ENCODE assay signal across 11 cellular contexts in the genomic region with DNA sequence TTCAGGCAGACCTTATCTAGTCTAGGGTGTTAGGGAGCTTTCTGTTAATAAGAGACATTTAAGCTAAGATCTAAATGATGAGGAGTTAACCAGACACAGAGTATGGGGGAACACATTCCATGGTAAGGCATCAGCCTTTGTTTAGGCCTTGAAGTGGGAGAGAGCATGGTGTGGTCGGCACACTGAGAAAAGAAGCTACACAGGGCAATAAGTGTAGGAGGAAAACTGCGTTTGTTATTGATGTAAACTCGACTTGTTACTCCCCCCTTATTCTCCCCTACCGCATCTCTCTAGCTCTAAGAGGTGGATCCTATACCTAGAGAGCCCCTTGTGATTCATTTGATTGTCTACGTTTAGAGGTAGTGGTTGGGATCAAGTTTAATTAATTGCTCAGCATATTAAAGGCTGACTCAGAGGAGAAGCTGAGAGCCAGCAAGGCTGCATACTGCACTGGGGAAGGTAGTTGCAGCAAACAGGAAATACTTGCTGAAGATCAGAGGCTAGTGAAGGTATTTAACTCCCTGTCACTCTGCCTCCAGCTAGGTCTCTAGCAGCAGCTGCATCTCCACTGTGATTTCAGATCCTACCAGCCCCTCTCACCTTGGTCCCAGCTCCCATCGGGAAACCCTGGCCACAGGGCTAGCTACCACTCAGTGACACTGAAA.
DNase-seq lines count a peak whose midpoint lies in the region; ATAC-seq lines count a peak whose summit lies in the region.
"Had no signal": no experiment of that assay in that cellular context is flagged by ENCODE, and none has a peak within 500 bp of the region (broad histone marks: within the 10 kb centered on the region; RNA-seq: fewer than 3 reads in every experiment).

No MANE protein-coding gene starts in this region.

- CTCF ChIA-PET in T-cell (lab: Charles Lee), result interaction anchor here in 1 of 2 donors (0.6 kb wide), 1 partner anchor 22 kb away, joined by 4 read pairs; no protein-coding TSS in a partner anchor
- CTCF ChIA-PET in activated CD4-positive, alpha-beta T cell treated with anti-CD3 and anti-CD28 coated beads, Interleukin-2, amount 10 ng/mL, durations not matched to agents 7 days and 5 days (lab: Charles Lee), result no interaction called here

- H3K9me3 Mint-ChIP-seq in T-cell, result no peaks in the 10 kb centered on the region
- H3K9me3 Mint-ChIP-seq in stimulated activated naive CD8-positive, alpha-beta T cell treated with anti-CD3 and anti-CD28 coated beads, Interleukin-15, amount 100 ng/mL, for 72 hours, result no peaks in the 10 kb centered on the region
- H3K9me3 Mint-ChIP-seq in activated T-cell treated with anti-CD3 and anti-CD28 coated beads, Interleukin-2, amount 50 U/mL, for 72 hours, result no peaks in the 10 kb centered on the region
- no peaks in the 10 kb centered on the region for H3K9me3 Mint-ChIP-seq in activated CD4-positive, alpha-beta T cell treated with anti-CD3 and anti-CD28 coated beads, Interleukin-2, amount 10 ng/mL, durations not matched to agents 7 days and 5 days

- DNase-seq in DMS79 treated with DMSO at 0.1 percent for 48 hours (lab: John Stamatoyannopoulos, UW) (peak; percentile 49), DMS79 (lab: John Stamatoyannopoulos, UW) (no peak), T-cell (no peak), iPS-NIHi11 (ENCODE audit: low spot score) (peak; percentile 34), OCI-M1 (lab: John Stamatoyannopoulos, UW) (no peak)
- no peak for DNase-seq in stimulated activated naive CD8-positive, alpha-beta T cell treated with anti-CD3 and anti-CD28 coated beads, Interleukin-15, amount 100 ng/mL, for 72 hours
- no peak for DNase-seq in activated T-cell treated with anti-CD3 and anti-CD28 coated beads, Interleukin-2, amount 50 U/mL, for 72 hours
- no peak for DNase-seq in activated CD4-positive, alpha-beta T cell treated with anti-CD3 and anti-CD28 coated beads, Interleukin-2, amount 10 ng/mL, durations not matched to agents 7 days and 5 days
- DNase-seq: cerebellar nuclear complex, NCI-H1436, psoas muscle had no signal

- H3K27me3 Mint-ChIP-seq in T-cell, result peaks cover 8 to 25% of the 10 kb centered on the region in 2 donors
- peaks cover 18% of the 10 kb centered on the region for H3K27me3 Mint-ChIP-seq in stimulated activated naive CD8-positive, alpha-beta T cell treated with anti-CD3 and anti-CD28 coated beads, Interleukin-15, amount 100 ng/mL, for 72 hours
- H3K27me3 Mint-ChIP-seq in activated T-cell treated with anti-CD3 and anti-CD28 coated beads, Interleukin-2, amount 50 U/mL, for 72 hours (ENCODE audit: low read depth), result peaks cover 8% of the 10 kb centered on the region
- peaks cover 17% of the 10 kb centered on the region for H3K27me3 Mint-ChIP-seq in activated CD4-positive, alpha-beta T cell treated with anti-CD3 and anti-CD28 coated beads, Interleukin-2, amount 10 ng/mL, durations not matched to agents 7 days and 5 days

- ATAC-seq in T-cell (replicated peaks in 1 of 4), result peak; percentile 54 to 84 (median 68)
- peak; percentile 28 for ATAC-seq in stimulated activated naive CD8-positive, alpha-beta T cell treated with anti-CD3 and anti-CD28 coated beads, Interleukin-15, amount 100 ng/mL, for 72 hours
- ATAC-seq in activated T-cell treated with anti-CD3 and anti-CD28 coated beads, Interleukin-2, amount 50 U/mL, for 72 hours (replicated peaks in 1 of 2), result no peak
- ATAC-seq: psoas muscle had no signal

- no peaks in the 10 kb centered on the region for H3K36me3 Mint-ChIP-seq in T-cell
- H3K36me3 Mint-ChIP-seq in activated T-cell treated with anti-CD3 and anti-CD28 coated beads, Interleukin-2, amount 50 U/mL, for 72 hours (ENCODE audit: insufficient read depth in 2 of 2), result no peaks in the 10 kb centered on the region
- no peaks in the 10 kb centered on the region for H3K36me3 Mint-ChIP-seq in activated CD4-positive, alpha-beta T cell treated with anti-CD3 and anti-CD28 coated beads, Interleukin-2, amount 10 ng/mL, durations not matched to agents 7 days and 5 days (ENCODE audit: low read depth)

- H3K4me1 Mint-ChIP-seq in T-cell, result peaks cover 3 to 19% (median 9%) of the 10 kb centered on the region in 3 donors
- H3K4me1 Mint-ChIP-seq in stimulated activated naive CD8-positive, alpha-beta T cell treated with anti-CD3 and anti-CD28 coated beads, Interleukin-15, amount 100 ng/mL, for 72 hours, result no peaks in the 10 kb centered on the region
- H3K4me1 Mint-ChIP-seq in activated T-cell treated with anti-CD3 and anti-CD28 coated beads, Interleukin-2, amount 50 U/mL, for 72 hours (ENCODE audit: low read depth), result no peaks in the 10 kb centered on the region
- no peaks in the 10 kb centered on the region for H3K4me1 Mint-ChIP-seq in activated CD4-positive, alpha-beta T cell treated with anti-CD3 and anti-CD28 coated beads, Interleukin-2, amount 10 ng/mL, durations not matched to agents 7 days and 5 days

- no peak overlapping the region for H3K4me3 Mint-ChIP-seq in T-cell
- no peak overlapping the region for H3K4me3 Mint-ChIP-seq in stimulated activated naive CD8-positive, alpha-beta T cell treated with anti-CD3 and anti-CD28 coated beads, Interleukin-15, amount 100 ng/mL, for 72 hours
- H3K4me3 Mint-ChIP-seq in activated T-cell treated with anti-CD3 and anti-CD28 coated beads, Interleukin-2, amount 50 U/mL, for 72 hours, result no peak overlapping the region
- H3K4me3 Mint-ChIP-seq in activated CD4-positive, alpha-beta T cell treated with anti-CD3 and anti-CD28 coated beads, Interleukin-2, amount 10 ng/mL, durations not matched to agents 7 days and 5 days, result no peak overlapping the region

- no peak overlapping the region for H3K27ac Mint-ChIP-seq in T-cell
- no peak overlapping the region for H3K27ac Mint-ChIP-seq in stimulated activated naive CD8-positive, alpha-beta T cell treated with anti-CD3 and anti-CD28 coated beads, Interleukin-15, amount 100 ng/mL, for 72 hours
- H3K27ac Mint-ChIP-seq in activated T-cell treated with anti-CD3 and anti-CD28 coated beads, Interleukin-2, amount 50 U/mL, for 72 hours, result no peak overlapping the region
- H3K27ac Mint-ChIP-seq in activated CD4-positive, alpha-beta T cell treated with anti-CD3 and anti-CD28 coated beads, Interleukin-2, amount 10 ng/mL, durations not matched to agents 7 days and 5 days, result no peak overlapping the region

- POLR2A ChIA-PET in T-cell (lab: Charles Lee), result no interaction called here
- POLR2A ChIA-PET in activated CD4-positive, alpha-beta T cell treated with anti-CD3 and anti-CD28 coated beads, Interleukin-2, amount 10 ng/mL, durations not matched to agents 7 days and 5 days (lab: Charles Lee), result no interaction called here

Comparison
In these comparisons a context has a peak if more than half of its experiments do, and no peak if none do; other contexts are left out.
1. DNase-seq: peak in DMS79 treated with DMSO at 0.1 percent for 48 hours (single experiment) and iPS-NIHi11 (single experiment); none in DMS79 (single experiment), T-cell (0 of 34), stimulated activated naive CD8-positive, alpha-beta T cell treated with anti-CD3 and anti-CD28 coated beads, Interleukin-15, amount 100 ng/mL, for 72 hours (0 of 2), activated T-cell treated with anti-CD3 and anti-CD28 coated beads, Interleukin-2, amount 50 U/mL, for 72 hours (0 of 2), OCI-M1 (single experiment) and activated CD4-positive, alpha-beta T cell treated with anti-CD3 and anti-CD28 coated beads, Interleukin-2, amount 10 ng/mL, durations not matched to agents 7 days and 5 days (single experiment).
2. ATAC-seq: peak in T-cell (4 of 4) and stimulated activated naive CD8-positive, alpha-beta T cell treated with anti-CD3 and anti-CD28 coated beads, Interleukin-15, amount 100 ng/mL, for 72 hours (single experiment); none in activated T-cell treated with anti-CD3 and anti-CD28 coated beads, Interleukin-2, amount 50 U/mL, for 72 hours (0 of 2).